ENCODE assay signal across 27 cellular contexts in the genomic region with DNA sequence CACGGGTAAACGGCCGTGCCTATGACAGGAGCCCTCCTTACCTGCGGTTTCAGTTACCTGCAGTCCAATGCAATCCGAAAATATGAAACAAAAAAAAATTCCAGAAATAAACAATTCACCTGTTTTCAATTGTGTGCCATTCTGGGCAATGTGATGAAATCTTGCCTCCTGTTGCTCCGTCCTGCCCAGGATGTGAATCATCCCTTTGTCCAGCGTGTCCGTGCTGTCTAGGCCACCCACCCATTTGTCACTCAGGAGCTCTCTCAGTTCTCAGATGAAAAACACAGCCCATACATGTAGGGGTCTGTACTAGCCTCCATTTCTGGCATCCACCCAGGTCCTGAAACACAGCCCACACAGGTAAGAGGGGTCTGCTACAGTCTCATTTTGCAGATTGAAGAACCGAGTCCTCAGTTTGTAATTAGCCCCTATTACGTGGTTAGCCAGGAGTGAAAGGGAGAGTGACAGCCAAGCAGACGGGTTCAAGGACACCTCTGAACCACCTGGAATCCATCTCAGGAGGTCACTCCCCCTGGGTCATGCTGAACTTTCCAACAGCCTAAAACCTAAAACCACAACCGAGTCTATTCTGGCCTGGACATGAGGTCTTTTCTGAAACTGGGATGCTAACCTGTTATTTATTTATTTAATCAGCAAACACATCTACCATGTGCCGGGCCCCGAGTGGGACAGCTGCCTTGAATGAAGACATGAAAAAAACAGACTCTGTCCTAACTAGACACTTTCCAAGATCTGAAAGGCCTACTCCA.
A peak's percentile ranks its signal among the peaks of the same experiment; 100 is the strongest.
DNase-seq lines count a peak whose midpoint lies in the region; ATAC-seq, FAIRE-seq and TF ChIP-seq lines count a peak whose summit lies in the region.
"Had no signal": no experiment of that assay in that cellular context is flagged by ENCODE, and none has a peak within 500 bp of the region (broad histone marks: within the 10 kb centered on the region; RNA-seq: fewer than 3 reads in every experiment).

No MANE protein-coding gene starts in this region.

- TF ChIP-seq CTCF in mammary epithelial cell (conservative IDR thresholded peaks at IDR 0.05 in 1 of 2, IDR thresholded peaks at IDR 0.05 in 1 of 2; ENCODE audit: extremely low read depth in 1 of 2, insufficient read depth in 1 of 2, low read depth in 1 of 2, low read length in 2 of 2) (no peak), breast epithelium (IDR thresholded peaks at IDR 0.05) (no peak), kidney (IDR thresholded peaks at IDR 0.05; ENCODE audit: borderline replicate concordance, extremely low read depth, insufficient read depth) (no peak), brain microvascular endothelial cell (IDR thresholded peaks at IDR 0.05; ENCODE audit: low read depth, low read length, missing control alignments) (no peak)

- intact Hi-C loops in mammary epithelial cell (cut with micrococcal nuclease) (no loop called here), breast epithelium (cut with DNase I; ENCODE audit: low total_unique reads) (no loop called here), kidney (cut with DNase I) (no loop called here), posterior vena cava (cut with DNase I) (loop anchor here in 1 of 2 donors (5.0 kb wide), 1 partner anchor 637 kb away; no protein-coding TSS in a partner anchor)

- peaks cover 3% of the 10 kb centered on the region for H3K27me3 Mint-ChIP-seq in activated T-cell treated with anti-CD3 and anti-CD28 coated beads, Interleukin-2, amount 50 U/mL, for 24 hours
- H3K27me3 Mint-ChIP-seq: B cell had no signal

- H3K4me1 ChIP-seq in mammary epithelial cell (ENCODE audit: insufficient read depth, low read length) (peaks cover 12% of the 10 kb centered on the region), breast epithelium (no peaks in the 10 kb centered on the region), SJSA1 (replicated peaks) (peaks cover 14% of the 10 kb centered on the region), kidney (ENCODE audit: control insufficient read depth in 1 of 2, insufficient read depth in 1 of 2, low read depth in 1 of 2, low read length in 2 of 2) (no peaks in the 10 kb centered on the region)
- H3K4me1 ChIP-seq: colonic mucosa, esophagus muscularis mucosa, transverse colon had no signal

- no peak overlapping the region for H2AFZ ChIP-seq in mammary epithelial cell (ENCODE audit: low read depth, low read length)

- CTCF ChIA-PET in mammary epithelial cell (lab: Charles Lee; ENCODE audit: low non-redundant PET), result no interaction called here

- H3K4me3 ChIP-seq in mammary epithelial cell (replicated peaks in 1 of 3; ENCODE audit: insufficient read depth in 1 of 3, low read depth in 2 of 3, low read length in 3 of 3), result no peak overlapping the region
- H3K4me3 ChIP-seq in breast epithelium, result no peak overlapping the region
- H3K4me3 ChIP-seq in SJSA1, result no peak overlapping the region
- H3K4me3 ChIP-seq in kidney (ENCODE audit: low read length in 2 of 2), result no peak overlapping the region
- H3K4me3 ChIP-seq in brain microvascular endothelial cell (ENCODE audit: low read depth, low read length), result no peak overlapping the region
- H3K4me3 ChIP-seq: colonic mucosa, esophagus muscularis mucosa, transverse colon had no signal

- 68% methylated on average over 14 of the region's 14 CpGs for WGBS in mammary epithelial cell (ENCODE audit: low coverage, missing lambda C conversion rate)

- peak overlapping the region; percentile 4 for H3K4me2 ChIP-seq in mammary epithelial cell (ENCODE audit: insufficient read depth, low read depth, low read length)
- H3K4me2 ChIP-seq: KMS-11 had no signal

- H3K9ac ChIP-seq in mammary epithelial cell (ENCODE audit: insufficient read depth, low read length) (no peak overlapping the region), kidney (ENCODE audit: low read length in 2 of 2) (no peak overlapping the region)
- H3K9ac ChIP-seq: KMS-11 had no signal

- no peak for TF ChIP-seq POLR2A in breast epithelium (IDR thresholded peaks at IDR 0.05)

- in situ Hi-C loops in mammary epithelial cell (cut with MboI; ENCODE audit: low sequenced_read_pairs in 2 of 2) (no loop called here), brain microvascular endothelial cell (cut with HindIII; ENCODE audit: low pct_ligation_motif_present, low sequenced_read_pairs) (no loop called here)

- no peaks in the 10 kb centered on the region for H3K36me3 ChIP-seq in mammary epithelial cell (ENCODE audit: insufficient read depth, low read length)
- no peaks in the 10 kb centered on the region for H3K36me3 ChIP-seq in breast epithelium
- no peaks in the 10 kb centered on the region for H3K36me3 ChIP-seq in SJSA1
- peaks cover 0 to 3% of the 10 kb centered on the region in 2 donors for H3K36me3 ChIP-seq in kidney (ENCODE audit: control insufficient read depth in 1 of 2, insufficient read depth in 2 of 2, low read length in 2 of 2)
- H3K36me3 ChIP-seq in brain microvascular endothelial cell (replicated peaks), result no peaks in the 10 kb centered on the region
- H3K36me3 ChIP-seq: colonic mucosa, esophagus muscularis mucosa, transverse colon had no signal

- no peaks in the 10 kb centered on the region for H4K20me1 ChIP-seq in mammary epithelial cell (ENCODE audit: insufficient read depth, low read length)

- H3K27ac Mint-ChIP-seq in activated T-cell treated with anti-CD3 and anti-CD28 coated beads, Interleukin-2, amount 50 U/mL, for 24 hours, result no peak overlapping the region
- H3K27ac Mint-ChIP-seq: activated CD8-positive, alpha-beta T cell treated with anti-CD3 and anti-CD28 coated beads, Interleukin-2, amount 10 ng/mL, durations not matched to agents 7 days and 5 days; effector memory CD8-positive, alpha-beta T cell had no signal

- H3K9me3 Mint-ChIP-seq in activated T-cell treated with anti-CD3 and anti-CD28 coated beads, Interleukin-2, amount 50 U/mL, for 24 hours, result peaks cover 4% of the 10 kb centered on the region

- no peak for ATAC-seq in HG02610 (IDR thresholded peaks at IDR 0.05; ENCODE audit: unreplicated experiment)
- ATAC-seq: activated CD8-positive, alpha-beta T cell treated with anti-CD3 and anti-CD28 coated beads, Interleukin-2, amount 10 ng/mL, durations not matched to agents 7 days and 5 days; effector memory CD8-positive, alpha-beta T cell had no signal

- no peak overlapping the region for H3K27ac ChIP-seq in mammary epithelial cell (ENCODE audit: insufficient read depth, low read depth, low read length)
- no peak overlapping the region for H3K27ac ChIP-seq in breast epithelium
- H3K27ac ChIP-seq in SJSA1, result peak overlapping the region; percentile 52
- H3K27ac ChIP-seq in kidney (ENCODE audit: low read depth in 2 of 2, low read length in 2 of 2), result no peak overlapping the region
- H3K27ac ChIP-seq in brain microvascular endothelial cell, result no peak overlapping the region
- H3K27ac ChIP-seq: colonic mucosa, esophagus muscularis mucosa, KMS-11, transverse colon had no signal

- H3K9me3 ChIP-seq in mammary epithelial cell (replicated peaks; ENCODE audit: insufficient read depth, low read length) (no peaks in the 10 kb centered on the region), breast epithelium (no peaks in the 10 kb centered on the region), SJSA1 (replicated peaks) (peaks cover 54% of the 10 kb centered on the region), kidney (ENCODE audit: control insufficient read depth in 1 of 2, low read length in 2 of 2) (peaks cover 0 to under 1% of the 10 kb centered on the region in 2 donors)
- H3K9me3 ChIP-seq: colonic mucosa, transverse colon had no signal

- DNase-seq in mammary epithelial cell (peak; percentile 22), breast epithelium (ENCODE audit: low spot score in 2 of 2) (no peak), SJSA1 (ENCODE audit: low read depth in 1 of 2, low spot score in 2 of 2) (peak in 1 of 2 experiments; percentile 42), kidney (peak; percentile 4), posterior vena cava (ENCODE audit: low spot score) (no peak), brain microvascular endothelial cell (no peak)
- DNase-seq in activated T-cell treated with anti-CD3 and anti-CD28 coated beads, Interleukin-2, amount 50 U/mL, for 24 hours, result no peak
- DNase-seq: 8988T; activated CD4-positive, CD25-positive, alpha-beta regulatory T cell treated with anti-CD3 and anti-CD28 coated beads, Interleukin-2, amount 50 U/mL, for 72 hours; activated CD8-positive, alpha-beta T cell treated with anti-CD3 and anti-CD28 coated beads, Interleukin-2, amount 10 ng/mL, durations not matched to agents 7 days and 5 days; activated gamma-delta T cell treated with Interleukin-2 at 50 U/mL for 16 hours; colonic mucosa; effector memory CD8-positive, alpha-beta T cell; GDM1; MV-4-11; NCI-H1694 treated with DMSO at 0.1 percent for 48 hours; posterior cingulate gyrus; SHP77 treated with DMSO at 0.1 percent for 48 hours; stimulated activated CD8-positive, alpha-beta memory T cell treated with anti-CD3 and anti-CD28 coated beads, Interleukin-4, amount 100 ng/mL, for 48 hours; transverse colon had no signal

- no peak for FAIRE-seq in kidney (lab: Jason Lieb, UNC)
- FAIRE-seq: keratinocyte had no signal

- no peak overlapping the region for H3K4me3 Mint-ChIP-seq in activated T-cell treated with anti-CD3 and anti-CD28 coated beads, Interleukin-2, amount 50 U/mL, for 24 hours
- H3K4me3 Mint-ChIP-seq: activated CD8-positive, alpha-beta T cell treated with anti-CD3 and anti-CD28 coated beads, Interleukin-2, amount 10 ng/mL, durations not matched to agents 7 days and 5 days; B cell; brain; effector memory CD8-positive, alpha-beta T cell; neural crest cell had no signal

- H3K79me2 ChIP-seq in mammary epithelial cell (ENCODE audit: insufficient read depth, low read length), result no peaks in the 10 kb centered on the region

- H3K4me1 Mint-ChIP-seq in activated T-cell treated with anti-CD3 and anti-CD28 coated beads, Interleukin-2, amount 50 U/mL, for 24 hours (ENCODE audit: low read depth), result no peaks in the 10 kb centered on the region
- H3K4me1 Mint-ChIP-seq: B cell, brain had no signal

- H3K36me3 Mint-ChIP-seq in activated T-cell treated with anti-CD3 and anti-CD28 coated beads, Interleukin-2, amount 50 U/mL, for 24 hours (ENCODE audit: low read depth), result no peaks in the 10 kb centered on the region
- H3K36me3 Mint-ChIP-seq: brain had no signal

- dilution Hi-C loops in mammary epithelial cell (cut with HindIII; ENCODE audit: low sequenced_read_pairs), result no loop called here

- no TSS peak for BruUV-seq in mammary epithelial cell (replicated peaks; lab: Mats Ljungman, UMichigan)

- H3K27me3 ChIP-seq in mammary epithelial cell (ENCODE audit: insufficient read depth, low read length) (no peaks in the 10 kb centered on the region), breast epithelium (no peaks in the 10 kb centered on the region), SJSA1 (replicated peaks) (no peaks in the 10 kb centered on the region), brain microvascular endothelial cell (replicated peaks) (no peaks in the 10 kb centered on the region)
- H3K27me3 ChIP-seq: colonic mucosa, esophagus muscularis mucosa, transverse colon had no signal

Comparison
In these comparisons a context has a peak if more than half of its experiments do, and no peak if none do; other contexts are left out.
1. DNase-seq: peak in mammary epithelial cell (single experiment) and kidney (single experiment); none in breast epithelium (0 of 2), activated T-cell treated with anti-CD3 and anti-CD28 coated beads, Interleukin-2, amount 50 U/mL, for 24 hours (single experiment), posterior vena cava (single experiment) and brain microvascular endothelial cell (single experiment).